28 cellular contexts compared by ENCODE assay signal in the genomic region with DNA sequence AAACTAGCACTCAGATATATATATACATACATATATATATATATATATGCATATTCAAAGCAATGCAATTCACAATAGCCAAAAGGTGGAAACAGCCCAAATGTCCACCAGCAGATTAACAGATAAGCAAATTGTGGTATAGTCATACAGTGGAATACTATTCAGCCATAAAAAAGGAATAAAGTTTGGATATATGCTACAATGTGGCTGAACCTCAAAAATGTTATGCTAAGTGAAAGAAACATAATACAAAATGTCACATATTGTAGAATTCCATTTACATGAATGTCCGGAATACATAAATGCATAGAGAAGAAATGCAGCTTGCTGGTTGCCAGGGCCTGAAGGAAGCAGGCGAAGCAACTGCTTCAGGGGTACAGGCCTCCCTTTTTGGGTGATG.
"Had no signal": no experiment of that assay in that cellular context is flagged by ENCODE, and none has a peak within 500 bp of the region (broad histone marks: within the 10 kb centered on the region; RNA-seq: fewer than 3 reads in every experiment).

No MANE protein-coding gene starts in this region.

- H3K27ac Mint-ChIP-seq: stimulated activated effector memory CD8-positive, alpha-beta T cell treated with anti-CD3 and anti-CD28 coated beads, Interleukin-12 subunit alpha, Interleukin-12 subunit beta, amount 100 ng/mL, for 72 hours; stimulated activated memory B cell treated with anti-CD40 and anti-IgM and Interleukin-4, amounts not matched to agents 10 μg/mL and 1 μg/mL and 100 μg/mL, for 72 hours; stimulated activated naive B cell treated with anti-CD40 and anti-IgM and Interleukin-4, amounts not matched to agents 10 μg/mL and 1 μg/mL and 100 μg/mL, for 72 hours; stimulated activated naive CD8-positive, alpha-beta T cell treated with anti-CD3 and anti-CD28 coated beads, Interleukin-15, amount 100 ng/mL, for 72 hours; stimulated activated naive CD8-positive, alpha-beta T cell treated with anti-CD3 and anti-CD28 coated beads, Interleukin-15, Interleukin-2, amounts not matched to agents 100 ng/mL and 50 ng/mL, for 24 hours; type B pancreatic cell had no signal

- H3K4me1 Mint-ChIP-seq: stimulated activated effector memory CD8-positive, alpha-beta T cell treated with anti-CD3 and anti-CD28 coated beads, Interleukin-12 subunit alpha, Interleukin-12 subunit beta, amount 100 ng/mL, for 72 hours; stimulated activated memory B cell treated with anti-CD40 and anti-IgM and Interleukin-4, amounts not matched to agents 10 μg/mL and 1 μg/mL and 100 μg/mL, for 72 hours; stimulated activated naive B cell treated with anti-CD40 and anti-IgM and Interleukin-4, amounts not matched to agents 10 μg/mL and 1 μg/mL and 100 μg/mL, for 72 hours; stimulated activated naive CD8-positive, alpha-beta T cell treated with anti-CD3 and anti-CD28 coated beads, Interleukin-15, amount 100 ng/mL, for 72 hours had no signal

- H3K36me3 ChIP-seq: stomach, suprapubic skin, thoracic aorta, thyroid gland, tibial artery, tibial nerve, transverse colon, upper lobe of left lung, upper lobe of right lung, uterus, vagina had no signal

- H3K36me3 Mint-ChIP-seq: stimulated activated effector memory CD8-positive, alpha-beta T cell treated with anti-CD3 and anti-CD28 coated beads, Interleukin-12 subunit alpha, Interleukin-12 subunit beta, amount 100 ng/mL, for 72 hours; stimulated activated memory B cell treated with anti-CD40 and anti-IgM and Interleukin-4, amounts not matched to agents 10 μg/mL and 1 μg/mL and 100 μg/mL, for 72 hours; stimulated activated naive B cell treated with anti-CD40 and anti-IgM and Interleukin-4, amounts not matched to agents 10 μg/mL and 1 μg/mL and 100 μg/mL, for 72 hours; type B pancreatic cell had no signal

- H3K27me3 ChIP-seq: stomach, suprapubic skin, testis, thyroid gland, tibial artery, tibial nerve, transverse colon, upper lobe of left lung, upper lobe of right lung, uterus, vagina had no signal

- H3K4me3 ChIP-seq: stomach, suprapubic skin, testis, thoracic aorta, thyroid gland, tibial artery, tibial nerve, transverse colon, upper lobe of left lung, upper lobe of right lung, uterus, vagina had no signal

- DNase-seq: stimulated activated CD4-positive, alpha-beta T cell treated with anti-CD3 and anti-CD28 coated beads, Interleukin-2, amount 100 ng/mL, for 48 hours; stimulated activated CD4-positive, alpha-beta T cell treated with anti-CD3 and anti-CD28 coated beads, Interleukin-4, amount 100 ng/mL, for 1 hour; stimulated activated CD4-positive, alpha-beta T cell treated with anti-CD3 and anti-CD28 coated beads, Interleukin-4, amount 100 ng/mL, for 24 hours; stimulated activated CD4-positive, alpha-beta T cell treated with anti-CD3 and anti-CD28 coated beads, Interleukin-4, amount 100 ng/mL, for 4 hours; stimulated activated CD8-positive, alpha-beta memory T cell treated with anti-CD3 and anti-CD28 coated beads, Interleukin-4, amount 100 ng/mL, for 48 hours; stimulated activated naive B cell treated with anti-CD40 and anti-IgM and Interleukin-4, amounts not matched to agents 10 μg/mL and 1 μg/mL and 100 μg/mL, for 72 hours; stimulated activated naive CD4-positive, alpha-beta T cell; stimulated activated naive CD4-positive, alpha-beta T cell treated with Interleukin-2 at 50 U/mL for 16 hours; stimulated activated naive CD8-positive, alpha-beta T cell treated with anti-CD3 and anti-CD28 coated beads, Interleukin-15, amount 100 ng/mL, for 72 hours; stimulated activated naive CD8-positive, alpha-beta T cell treated with anti-CD3 and anti-CD28 coated beads, Interleukin-15, Interleukin-2, amounts not matched to agents 100 U/mL and 50 U/mL, for 24 hours; stomach; substantia nigra; testis; thyroid gland; tibial artery; transverse colon; upper lobe of left lung; upper lobe of right lung; uterus had no signal

- FAIRE-seq: urothelium cell line had no signal

- H3K4me3 Mint-ChIP-seq: stimulated activated effector memory CD8-positive, alpha-beta T cell treated with anti-CD3 and anti-CD28 coated beads, Interleukin-12 subunit alpha, Interleukin-12 subunit beta, amount 100 ng/mL, for 72 hours; stimulated activated memory B cell treated with anti-CD40 and anti-IgM and Interleukin-4, amounts not matched to agents 10 μg/mL and 1 μg/mL and 100 μg/mL, for 72 hours; stimulated activated naive B cell treated with anti-CD40 and anti-IgM and Interleukin-4, amounts not matched to agents 10 μg/mL and 1 μg/mL and 100 μg/mL, for 72 hours; stimulated activated naive CD8-positive, alpha-beta T cell treated with anti-CD3 and anti-CD28 coated beads, Interleukin-15, amount 100 ng/mL, for 72 hours; stimulated activated naive CD8-positive, alpha-beta T cell treated with anti-CD3 and anti-CD28 coated beads, Interleukin-15, Interleukin-2, amounts not matched to agents 100 ng/mL and 50 ng/mL, for 24 hours; type B pancreatic cell had no signal

- H3K27me3 Mint-ChIP-seq: stimulated activated memory B cell treated with anti-CD40 and anti-IgM and Interleukin-4, amounts not matched to agents 10 μg/mL and 1 μg/mL and 100 μg/mL, for 72 hours; stimulated activated naive B cell treated with anti-CD40 and anti-IgM and Interleukin-4, amounts not matched to agents 10 μg/mL and 1 μg/mL and 100 μg/mL, for 72 hours; stimulated activated naive CD8-positive, alpha-beta T cell treated with anti-CD3 and anti-CD28 coated beads, Interleukin-15, Interleukin-2, amounts not matched to agents 100 ng/mL and 50 ng/mL, for 24 hours had no signal

- H3K27ac ChIP-seq: stomach, suprapubic skin, testis, thoracic aorta, thyroid gland, tibial artery, tibial nerve, transverse colon, upper lobe of left lung, upper lobe of right lung, uterus, vagina had no signal

- ATAC-seq: stimulated activated effector memory CD8-positive, alpha-beta T cell treated with anti-CD3 and anti-CD28 coated beads, Interleukin-12 subunit alpha, Interleukin-12 subunit beta, amount 100 ng/mL, for 72 hours; stimulated activated memory B cell treated with anti-CD40 and anti-IgM and Interleukin-4, amounts not matched to agents 10 μg/mL and 1 μg/mL and 100 μg/mL, for 72 hours; stimulated activated naive B cell treated with anti-CD40 and anti-IgM and Interleukin-4, amounts not matched to agents 10 μg/mL and 1 μg/mL and 100 μg/mL, for 72 hours; stimulated activated naive CD8-positive, alpha-beta T cell treated with anti-CD3 and anti-CD28 coated beads, Interleukin-15, amount 100 ng/mL, for 72 hours; stimulated activated naive CD8-positive, alpha-beta T cell treated with anti-CD3 and anti-CD28 coated beads, Interleukin-15, Interleukin-2, amounts not matched to agents 100 U/mL and 50 U/mL, for 24 hours; upper lobe of right lung had no signal

- H3K4me1 ChIP-seq: stomach, suprapubic skin, testis, thyroid gland, tibial artery, tibial nerve, transverse colon, upper lobe of left lung, upper lobe of right lung, uterus, vagina had no signal

- H3K9me3 ChIP-seq: stomach, suprapubic skin, testis, thoracic aorta, thyroid gland, tibial artery, tibial nerve, transverse colon, upper lobe of left lung, upper lobe of right lung, uterus, vagina had no signal

- H3K9me3 Mint-ChIP-seq: stimulated activated memory B cell treated with anti-CD40 and anti-IgM and Interleukin-4, amounts not matched to agents 10 μg/mL and 1 μg/mL and 100 μg/mL, for 72 hours; stimulated activated naive CD8-positive, alpha-beta T cell treated with anti-CD3 and anti-CD28 coated beads, Interleukin-15, amount 100 ng/mL, for 72 hours had no signal
